ENCODE assay signal across 8 cellular contexts in genomic region chr2:232632904-232633412, GRCh38. TPM values are rescaled to one million over a fixed set of nuclear protein-coding genes. Genes with fewer than 3 reads are reported as not detected.
DNase-seq lines count a peak whose midpoint lies in the region; ATAC-seq and TF ChIP-seq lines count a peak whose summit lies in the region.

No MANE protein-coding gene starts in this region.

- peak overlapping the region; percentile 44 for H3K4me3 Mint-ChIP-seq in activated CD4-positive, alpha-beta memory T cell treated with anti-CD3 and anti-CD28 coated beads for 36 hours

- H3K4me1 ChIP-seq in HEK293 (ENCODE audit: control insufficient read depth, insufficient read depth, low read length), result 0 out of 2 replicates have a peak, but pooled peaks cover 3% of the 10 kb centered on the region
- H3K4me1 ChIP-seq in cardiac muscle cell (ENCODE audit: low read depth), result no peaks in the 10 kb centered on the region
- H3K4me1 ChIP-seq in parathyroid adenoma, result no peaks in the 10 kb centered on the region

- H3K27ac Mint-ChIP-seq in activated CD4-positive, alpha-beta memory T cell treated with anti-CD3 and anti-CD28 coated beads for 36 hours, result no peak overlapping the region

- CTCF ChIA-PET in HEK293 (lab: Yijun Ruan, JAX), result interaction anchor here (0.5 to 2.2 kb wide), 5 partner anchors 9 to 606 kb away, joined by 3 to 8 read pairs (median 4); no protein-coding TSS in a partner anchor
- CTCF ChIA-PET in activated CD4-positive, alpha-beta memory T cell treated with anti-CD3 and anti-CD28 coated beads for 36 hours (lab: Charles Lee), result interaction anchor here (1.0 to 1.5 kb wide), 2 partner anchors 21 to 22 kb away, joined by 3 to 5 read pairs; no protein-coding TSS in a partner anchor

- peaks cover 7% of the 10 kb centered on the region for H3K4me1 Mint-ChIP-seq in activated CD4-positive, alpha-beta memory T cell treated with anti-CD3 and anti-CD28 coated beads for 36 hours (ENCODE audit: low read depth)

- H3K36me3 Mint-ChIP-seq in activated CD4-positive, alpha-beta memory T cell treated with anti-CD3 and anti-CD28 coated beads for 36 hours, result no peaks in the 10 kb centered on the region

- no peaks in the 10 kb centered on the region for H3K79me2 ChIP-seq in parathyroid adenoma

- H3K4me3 ChIP-seq in HEK293 (ENCODE audit: low read depth, low read length) (peak overlapping the region; percentile 70), cardiac muscle cell (peak overlapping the region; percentile 38), parathyroid adenoma (ENCODE audit: low read depth, low read length) (peak overlapping the region; percentile 73)

- no peak for ATAC-seq in activated CD4-positive, CD25-positive, alpha-beta regulatory T cell treated with anti-CD3 and anti-CD28 coated beads, Interleukin-2, amount 50 U/mL, for 24 hours

- H2AFZ ChIP-seq in parathyroid adenoma, result peak overlapping the region; percentile 85

- no peak for DNase-seq in activated CD4-positive, alpha-beta memory T cell treated with anti-CD3 and anti-CD28 coated beads for 36 hours
- DNase-seq in cardiac muscle cell (ENCODE audit: low read depth in 1 of 2, low spot score in 1 of 2) (peak in 1 of 2 donors; percentile 13), mucosa of gallbladder (ENCODE audit: low spot score) (no peak)
- DNase-seq in stimulated activated CD4-positive, alpha-beta T cell treated with anti-CD3 and anti-CD28 coated beads, Interleukin-2, amount 100 ng/mL, for 48 hours, result no peak
- no peak for DNase-seq in activated effector memory CD4-positive, alpha-beta T cell treated with anti-CD3 and anti-CD28 coated beads, Interleukin-2, amount 50 U/mL, for 16 hours

- POLR2A ChIA-PET in HEK293 (lab: Yijun Ruan, JAX), result interaction anchor here (0.6 to 1.9 kb wide), 12 partner anchors 9 to 108 kb away, joined by 3 to 8 read pairs (median 4); partner anchors contain the start of genes EIF4E2, GIGYF2 and TIGD1
- POLR2A ChIA-PET in activated CD4-positive, alpha-beta memory T cell treated with anti-CD3 and anti-CD28 coated beads for 36 hours (lab: Charles Lee), result no interaction called here

- TF ChIP-seq CTCF in HEK293 (tag by site-specific recombination; IDR thresholded peaks at IDR 0.05) (peak; percentile 82), cardiac muscle cell (IDR thresholded peaks at IDR 0.05; ENCODE audit: low read depth, low read length) (no peak), parathyroid adenoma (IDR thresholded peaks at IDR 0.05) (no peak)

- H3K9me3 Mint-ChIP-seq in activated CD4-positive, alpha-beta memory T cell treated with anti-CD3 and anti-CD28 coated beads for 36 hours, result no peaks in the 10 kb centered on the region

- H3K9ac ChIP-seq in parathyroid adenoma, result no peak overlapping the region

- no peaks in the 10 kb centered on the region for H3K9me3 ChIP-seq in HEK293 (ENCODE audit: control insufficient read depth, insufficient read depth, low read depth, low read length)
- no peaks in the 10 kb centered on the region for H3K9me3 ChIP-seq in cardiac muscle cell (ENCODE audit: low read depth)
- H3K9me3 ChIP-seq in parathyroid adenoma (ENCODE audit: control insufficient read depth, low read length), result no peaks in the 10 kb centered on the region

- peaks cover 36% of the 10 kb centered on the region for H3K27me3 Mint-ChIP-seq in activated CD4-positive, alpha-beta memory T cell treated with anti-CD3 and anti-CD28 coated beads for 36 hours

- peak overlapping the region; percentile 94 for H3K4me2 ChIP-seq in parathyroid adenoma (ENCODE audit: low read length)

- intact Hi-C loops in activated CD4-positive, alpha-beta memory T cell treated with anti-CD3 and anti-CD28 coated beads for 36 hours (cut with micrococcal nuclease), result no loop called here

- peak overlapping the region; percentile 70 for H3K27ac ChIP-seq in HEK293 (ENCODE audit: extremely low read depth, low read depth, low read length)
- H3K27ac ChIP-seq in cardiac muscle cell, result no peak overlapping the region
- peak overlapping the region; percentile 40 for H3K27ac ChIP-seq in parathyroid adenoma

- no peaks in the 10 kb centered on the region for H3K36me3 ChIP-seq in HEK293 (ENCODE audit: control insufficient read depth in 2 of 2, insufficient read depth in 1 of 2, low read length in 2 of 2)
- H3K36me3 ChIP-seq in cardiac muscle cell, result no peaks in the 10 kb centered on the region
- no peaks in the 10 kb centered on the region for H3K36me3 ChIP-seq in parathyroid adenoma (ENCODE audit: control insufficient read depth, insufficient read depth, low read length)

- H3K27me3 ChIP-seq in cardiac muscle cell, result peaks cover 32% of the 10 kb centered on the region
- H3K27me3 ChIP-seq in parathyroid adenoma (ENCODE audit: control insufficient read depth, insufficient read depth, low read length), result no peaks in the 10 kb centered on the region

TF ChIP-seq in HEK293, 187 proteins besides CTCF, POLR2A, EP300 and RAD21 (continues in another document):
- TF ChIP-seq, protein P1, sequence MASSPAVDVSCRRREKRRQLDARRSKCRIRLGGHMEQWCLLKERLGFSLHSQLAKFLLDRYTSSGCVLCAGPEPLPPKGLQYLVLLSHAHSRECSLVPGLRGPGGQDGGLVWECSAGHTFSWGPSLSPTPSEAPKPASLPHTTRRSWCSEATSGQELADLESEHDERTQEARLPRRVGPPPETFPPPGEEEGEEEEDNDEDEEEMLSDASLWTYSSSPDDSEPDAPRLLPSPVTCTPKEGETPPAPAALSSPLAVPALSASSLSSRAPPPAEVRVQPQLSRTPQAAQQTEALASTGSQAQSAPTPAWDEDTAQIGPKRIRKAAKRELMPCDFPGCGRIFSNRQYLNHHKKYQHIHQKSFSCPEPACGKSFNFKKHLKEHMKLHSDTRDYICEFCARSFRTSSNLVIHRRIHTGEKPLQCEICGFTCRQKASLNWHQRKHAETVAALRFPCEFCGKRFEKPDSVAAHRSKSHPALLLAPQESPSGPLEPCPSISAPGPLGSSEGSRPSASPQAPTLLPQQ (tag by site-specific recombination; IDR thresholded peaks at IDR 0.05), result 0 out of 2 replicates have a peak, but pooled peaks have one; percentile 11
- TF ChIP-seq SP2 (tag by site-specific recombination; IDR thresholded peaks at IDR 0.05) (no peak), TSHZ1 (tag by site-specific recombination; IDR thresholded peaks at IDR 0.05; ENCODE audit: borderline replicate concordance) (no peak), ZNF366 (tag by site-specific recombination; conservative IDR thresholded peaks at IDR 0.05) (no peak), ZNF184 (tag by site-specific recombination; IDR thresholded peaks at IDR 0.05) (no peak), ZNF2 (tag by site-specific recombination; IDR thresholded peaks at IDR 0.05) (0 out of 2 replicates have a peak, but pooled peaks have one; percentile 17), ZNF175 (tag by site-specific recombination; IDR thresholded peaks at IDR 0.05) (no peak), ZNF704 (tag by site-specific recombination; IDR thresholded peaks at IDR 0.05) (no peak)
- TF ChIP-seq, protein P2, sequence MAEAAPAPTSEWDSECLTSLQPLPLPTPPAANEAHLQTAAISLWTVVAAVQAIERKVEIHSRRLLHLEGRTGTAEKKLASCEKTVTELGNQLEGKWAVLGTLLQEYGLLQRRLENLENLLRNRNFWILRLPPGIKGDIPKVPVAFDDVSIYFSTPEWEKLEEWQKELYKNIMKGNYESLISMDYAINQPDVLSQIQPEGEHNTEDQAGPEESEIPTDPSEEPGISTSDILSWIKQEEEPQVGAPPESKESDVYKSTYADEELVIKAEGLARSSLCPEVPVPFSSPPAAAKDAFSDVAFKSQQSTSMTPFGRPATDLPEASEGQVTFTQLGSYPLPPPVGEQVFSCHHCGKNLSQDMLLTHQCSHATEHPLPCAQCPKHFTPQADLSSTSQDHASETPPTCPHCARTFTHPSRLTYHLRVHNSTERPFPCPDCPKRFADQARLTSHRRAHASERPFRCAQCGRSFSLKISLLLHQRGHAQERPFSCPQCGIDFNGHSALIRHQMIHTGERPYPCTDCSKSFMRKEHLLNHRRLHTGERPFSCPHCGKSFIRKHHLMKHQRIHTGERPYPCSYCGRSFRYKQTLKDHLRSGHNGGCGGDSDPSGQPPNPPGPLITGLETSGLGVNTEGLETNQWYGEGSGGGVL (tag by site-specific recombination; IDR thresholded peaks at IDR 0.05), result peak; percentile 53

RNA-seq across cellular contexts. Expression of gene EFHD1, which starts 0.4 kb away (rescaled TPM):
- total RNA-seq in activated CD4-positive, alpha-beta memory T cell treated with anti-CD3 and anti-CD28 coated beads for 36 hours, result 1 to 10 TPM in 1 of 2 experiments, under 1 TPM in 1; 0.61 to 1.2 TPM
- total RNA-seq in cardiac muscle cell, result 3.2 and 8.0 TPM in 2 replicates
- 12.4 and 19.5 TPM in 2 replicates for polyA plus RNA-seq in cardiac muscle cell
- 6.0 TPM for total RNA-seq in mucosa of gallbladder
